Comparison of ENCODE assay signal across 28 cellular contexts in genomic region chr10:1556496-1556895, GRCh38.
"Had no signal": no experiment of that assay in that cellular context is flagged by ENCODE, and none has a peak within 500 bp of the region (broad histone marks: within the 10 kb centered on the region; RNA-seq: fewer than 3 reads in every experiment).

No MANE protein-coding gene starts in this region.

- DNase-seq: activated CD4-positive, alpha-beta memory T cell treated with anti-CD3 and anti-CD28 coated beads for 36 hours; activated CD4-positive, alpha-beta T cell treated with anti-CD3 and anti-CD28 coated beads for 36 hours; activated CD4-positive, alpha-beta T cell treated with anti-CD3 and anti-CD28 coated beads, Interleukin-2, amount 10 ng/mL, durations not matched to agents 24 days and 14 days; activated CD4-positive, CD25-positive, alpha-beta regulatory T cell; activated CD4-positive, CD25-positive, alpha-beta regulatory T cell treated with anti-CD3 and anti-CD28 coated beads, Interleukin-2, amount 50 U/mL, for 72 hours; activated CD8-positive, alpha-beta memory T cell treated with anti-CD3 and anti-CD28 coated beads, Interleukin-2, amount 10 ng/mL, durations not matched to agents 7 days and 5 days; activated CD8-positive, alpha-beta memory T cell treated with anti-CD3 and anti-CD28 coated beads, Interleukin-2, amount 50 U/mL, for 48 hours; activated CD8-positive, alpha-beta T cell treated with anti-CD3 and anti-CD28 coated beads, Interleukin-2, amount 10 ng/mL, durations not matched to agents 7 days and 5 days; activated naive CD4-positive, alpha-beta T cell treated with anti-CD3 and anti-CD28 coated beads, Interleukin-2, amount 50 U/mL, for 16 hours; activated T-cell treated with anti-CD3 and anti-CD28 coated beads for 4 hours; activated T-cell treated with anti-CD3 and anti-CD28 coated beads, Interleukin-2, amount 50 U/mL, for 24 hours; activated T-cell treated with anti-CD3 and anti-CD28 coated beads, Interleukin-2, amount 50 U/mL, for 72 hours; amniotic stem cell; anterior cingulate cortex; brain microvascular endothelial cell; cortex of kidney; dermis blood vessel endothelial cell; effector CD4-positive, alpha-beta T cell; effector memory CD8-positive, alpha-beta T cell; erythroblast; foreskin keratinocyte; gastrocnemius medialis; glutamatergic neuron; T-helper 2 cell had no signal

- H3K9me3 ChIP-seq: esophagus muscularis mucosa, gastrocnemius medialis, heart left ventricle had no signal

- H3K27me3 ChIP-seq: brain microvascular endothelial cell, foreskin keratinocyte had no signal

- H3K4me3 ChIP-seq: esophagus muscularis mucosa, gastrocnemius medialis, heart left ventricle had no signal

- FAIRE-seq: astrocyte, bronchial epithelial cell had no signal

- H3K4me1 ChIP-seq: foreskin keratinocyte, gastrocnemius medialis, heart left ventricle had no signal

- H3K36me3 ChIP-seq: brain microvascular endothelial cell, esophagus muscularis mucosa, gastrocnemius medialis, heart left ventricle had no signal

- H3K27ac ChIP-seq: brain microvascular endothelial cell, esophagus muscularis mucosa, foreskin keratinocyte, gastrocnemius medialis, heart left ventricle had no signal
